Comparison of ENCODE assay signal across 1 cellular context in the genomic region with DNA sequence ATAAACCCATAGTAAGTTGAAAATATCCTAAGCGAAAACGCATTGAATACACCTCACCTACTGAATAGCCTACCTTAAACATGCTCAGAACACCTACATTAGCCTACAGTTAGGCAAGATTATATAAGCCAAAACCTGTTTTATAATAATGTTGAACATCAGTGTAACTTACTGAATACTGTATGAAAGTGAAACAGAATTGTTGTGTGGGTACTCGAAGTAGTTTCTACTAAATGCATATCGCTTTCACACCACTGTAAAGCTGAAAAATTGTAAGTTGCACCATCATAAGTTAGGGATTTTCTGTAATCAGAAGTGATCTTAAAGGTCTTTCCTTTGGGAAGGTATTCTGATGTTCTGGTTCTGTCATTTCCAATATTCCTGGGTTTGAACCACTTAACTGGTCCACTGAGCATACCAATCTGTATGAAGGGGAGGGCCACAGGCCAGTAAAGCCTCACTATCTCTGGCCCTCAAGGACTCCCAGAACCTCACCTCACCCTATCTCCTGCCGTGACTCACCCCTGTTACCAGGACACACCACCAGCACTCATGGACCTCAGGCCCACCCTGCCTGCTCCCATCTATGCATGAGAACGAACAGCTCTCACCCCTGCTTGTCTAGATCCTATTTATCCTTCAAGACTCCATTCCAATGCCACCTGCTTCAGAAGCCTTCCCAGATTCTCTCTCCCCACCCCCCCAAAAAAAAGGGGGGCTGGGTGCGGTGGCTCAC.
TF ChIP-seq lines count a peak whose summit lies in the region.

No MANE protein-coding gene starts in this region.

TF ChIP-seq in GM12878, 131 proteins besides CTCF, POLR2A, EP300 and RAD21 (continued from another document):
- TF ChIP-seq, protein P1, sequence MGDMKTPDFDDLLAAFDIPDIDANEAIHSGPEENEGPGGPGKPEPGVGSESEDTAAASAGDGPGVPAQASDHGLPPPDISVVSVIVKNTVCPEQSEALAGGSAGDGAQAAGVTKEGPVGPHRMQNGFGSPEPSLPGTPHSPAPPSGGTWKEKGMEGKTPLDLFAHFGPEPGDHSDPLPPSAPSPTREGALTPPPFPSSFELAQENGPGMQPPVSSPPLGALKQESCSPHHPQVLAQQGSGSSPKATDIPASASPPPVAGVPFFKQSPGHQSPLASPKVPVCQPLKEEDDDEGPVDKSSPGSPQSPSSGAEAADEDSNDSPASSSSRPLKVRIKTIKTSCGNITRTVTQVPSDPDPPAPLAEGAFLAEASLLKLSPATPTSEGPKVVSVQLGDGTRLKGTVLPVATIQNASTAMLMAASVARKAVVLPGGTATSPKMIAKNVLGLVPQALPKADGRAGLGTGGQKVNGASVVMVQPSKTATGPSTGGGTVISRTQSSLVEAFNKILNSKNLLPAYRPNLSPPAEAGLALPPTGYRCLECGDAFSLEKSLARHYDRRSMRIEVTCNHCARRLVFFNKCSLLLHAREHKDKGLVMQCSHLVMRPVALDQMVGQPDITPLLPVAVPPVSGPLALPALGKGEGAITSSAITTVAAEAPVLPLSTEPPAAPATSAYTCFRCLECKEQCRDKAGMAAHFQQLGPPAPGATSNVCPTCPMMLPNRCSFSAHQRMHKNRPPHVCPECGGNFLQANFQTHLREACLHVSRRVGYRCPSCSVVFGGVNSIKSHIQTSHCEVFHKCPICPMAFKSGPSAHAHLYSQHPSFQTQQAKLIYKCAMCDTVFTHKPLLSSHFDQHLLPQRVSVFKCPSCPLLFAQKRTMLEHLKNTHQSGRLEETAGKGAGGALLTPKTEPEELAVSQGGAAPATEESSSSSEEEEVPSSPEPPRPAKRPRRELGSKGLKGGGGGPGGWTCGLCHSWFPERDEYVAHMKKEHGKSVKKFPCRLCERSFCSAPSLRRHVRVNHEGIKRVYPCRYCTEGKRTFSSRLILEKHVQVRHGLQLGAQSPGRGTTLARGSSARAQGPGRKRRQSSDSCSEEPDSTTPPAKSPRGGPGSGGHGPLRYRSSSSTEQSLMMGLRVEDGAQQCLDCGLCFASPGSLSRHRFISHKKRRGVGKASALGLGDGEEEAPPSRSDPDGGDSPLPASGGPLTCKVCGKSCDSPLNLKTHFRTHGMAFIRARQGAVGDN (IDR thresholded peaks at IDR 0.05), result no peak
- TF ChIP-seq, protein P2, sequence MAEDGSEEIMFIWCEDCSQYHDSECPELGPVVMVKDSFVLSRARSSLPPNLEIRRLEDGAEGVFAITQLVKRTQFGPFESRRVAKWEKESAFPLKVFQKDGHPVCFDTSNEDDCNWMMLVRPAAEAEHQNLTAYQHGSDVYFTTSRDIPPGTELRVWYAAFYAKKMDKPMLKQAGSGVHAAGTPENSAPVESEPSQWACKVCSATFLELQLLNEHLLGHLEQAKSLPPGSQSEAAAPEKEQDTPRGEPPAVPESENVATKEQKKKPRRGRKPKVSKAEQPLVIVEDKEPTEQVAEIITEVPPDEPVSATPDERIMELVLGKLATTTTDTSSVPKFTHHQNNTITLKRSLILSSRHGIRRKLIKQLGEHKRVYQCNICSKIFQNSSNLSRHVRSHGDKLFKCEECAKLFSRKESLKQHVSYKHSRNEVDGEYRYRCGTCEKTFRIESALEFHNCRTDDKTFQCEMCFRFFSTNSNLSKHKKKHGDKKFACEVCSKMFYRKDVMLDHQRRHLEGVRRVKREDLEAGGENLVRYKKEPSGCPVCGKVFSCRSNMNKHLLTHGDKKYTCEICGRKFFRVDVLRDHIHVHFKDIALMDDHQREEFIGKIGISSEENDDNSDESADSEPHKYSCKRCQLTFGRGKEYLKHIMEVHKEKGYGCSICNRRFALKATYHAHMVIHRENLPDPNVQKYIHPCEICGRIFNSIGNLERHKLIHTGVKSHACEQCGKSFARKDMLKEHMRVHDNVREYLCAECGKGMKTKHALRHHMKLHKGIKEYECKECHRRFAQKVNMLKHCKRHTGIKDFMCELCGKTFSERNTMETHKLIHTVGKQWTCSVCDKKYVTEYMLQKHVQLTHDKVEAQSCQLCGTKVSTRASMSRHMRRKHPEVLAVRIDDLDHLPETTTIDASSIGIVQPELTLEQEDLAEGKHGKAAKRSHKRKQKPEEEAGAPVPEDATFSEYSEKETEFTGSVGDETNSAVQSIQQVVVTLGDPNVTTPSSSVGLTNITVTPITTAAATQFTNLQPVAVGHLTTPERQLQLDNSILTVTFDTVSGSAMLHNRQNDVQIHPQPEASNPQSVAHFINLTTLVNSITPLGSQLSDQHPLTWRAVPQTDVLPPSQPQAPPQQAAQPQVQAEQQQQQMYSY (CRISPR knock-in tag; IDR thresholded peaks at IDR 0.05), result no peak
- TF ChIP-seq HDAC6 (IDR thresholded peaks at IDR 0.05; ENCODE audit: unreplicated experiment) (no peak), RFX5 (IDR thresholded peaks at IDR 0.05; ENCODE audit: low read depth, low read length) (no peak), YBX1 (IDR thresholded peaks at IDR 0.05) (no peak), CBX5 (IDR thresholded peaks at IDR 0.05; ENCODE audit: low read depth) (no peak), NRF1 (conservative IDR thresholded peaks at IDR 0.05; ENCODE audit: low read depth, low read length) (no peak), ATF7 (IDR thresholded peaks at IDR 0.05; ENCODE audit: low read depth) (no peak), SMAD5 (IDR thresholded peaks at IDR 0.05; ENCODE audit: low read depth) (no peak), KDM1A (IDR thresholded peaks at IDR 0.05; ENCODE audit: borderline replicate concordance) (no peak), ZNF622 (IDR thresholded peaks at IDR 0.05) (no peak), GATAD2B (conservative IDR thresholded peaks at IDR 0.05; ENCODE audit: low read depth) (no peak), BCL11A (IDR thresholded peaks at IDR 0.05; ENCODE audit: low read depth, low read length) (no peak)
- TF ChIP-seq, protein P3, sequence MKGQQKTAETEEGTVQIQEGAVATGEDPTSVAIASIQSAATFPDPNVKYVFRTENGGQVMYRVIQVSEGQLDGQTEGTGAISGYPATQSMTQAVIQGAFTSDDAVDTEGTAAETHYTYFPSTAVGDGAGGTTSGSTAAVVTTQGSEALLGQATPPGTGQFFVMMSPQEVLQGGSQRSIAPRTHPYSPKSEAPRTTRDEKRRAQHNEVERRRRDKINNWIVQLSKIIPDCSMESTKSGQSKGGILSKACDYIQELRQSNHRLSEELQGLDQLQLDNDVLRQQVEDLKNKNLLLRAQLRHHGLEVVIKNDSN (IDR thresholded peaks at IDR 0.05; ENCODE audit: borderline replicate concordance, extremely low read length, insufficient read depth, low read depth, low read length), result no peak
- TF ChIP-seq, protein P4, sequence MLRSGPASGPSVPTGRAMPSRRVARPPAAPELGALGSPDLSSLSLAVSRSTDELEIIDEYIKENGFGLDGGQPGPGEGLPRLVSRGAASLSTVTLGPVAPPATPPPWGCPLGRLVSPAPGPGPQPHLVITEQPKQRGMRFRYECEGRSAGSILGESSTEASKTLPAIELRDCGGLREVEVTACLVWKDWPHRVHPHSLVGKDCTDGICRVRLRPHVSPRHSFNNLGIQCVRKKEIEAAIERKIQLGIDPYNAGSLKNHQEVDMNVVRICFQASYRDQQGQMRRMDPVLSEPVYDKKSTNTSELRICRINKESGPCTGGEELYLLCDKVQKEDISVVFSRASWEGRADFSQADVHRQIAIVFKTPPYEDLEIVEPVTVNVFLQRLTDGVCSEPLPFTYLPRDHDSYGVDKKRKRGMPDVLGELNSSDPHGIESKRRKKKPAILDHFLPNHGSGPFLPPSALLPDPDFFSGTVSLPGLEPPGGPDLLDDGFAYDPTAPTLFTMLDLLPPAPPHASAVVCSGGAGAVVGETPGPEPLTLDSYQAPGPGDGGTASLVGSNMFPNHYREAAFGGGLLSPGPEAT (IDR thresholded peaks at IDR 0.05; ENCODE audit: low read depth), result no peak
